ENCODE assay signal across 18 cellular contexts in genomic region chr9:12717907-12718306, GRCh38. TPM values are rescaled to one million over a fixed set of nuclear protein-coding genes. Genes with fewer than 3 reads are reported as not detected.
"Had no signal": no experiment of that assay in that cellular context is flagged by ENCODE, and none has a peak within 500 bp of the region (broad histone marks: within the 10 kb centered on the region; RNA-seq: fewer than 3 reads in every experiment).

No MANE protein-coding gene starts in this region.

- H3K27ac Mint-ChIP-seq: dendritic cell treated with granulocyte-macrophage colony-stimulating factor and Interleukin-4, amounts not matched to agents 40 ng/mL and 50 ng/mL, for 4 days; natural killer cell; progenitor cell of endocrine pancreas had no signal

- H3K4me3 Mint-ChIP-seq: dendritic cell treated with granulocyte-macrophage colony-stimulating factor and Interleukin-4, amounts not matched to agents 40 ng/mL and 50 ng/mL, for 4 days; natural killer cell; neural crest cell had no signal

- H3K27me3 ChIP-seq: foreskin keratinocyte, hepatocyte, suprapubic skin, thyroid gland, upper lobe of left lung, uterus had no signal

- H3K36me3 ChIP-seq: pancreas, suprapubic skin, thyroid gland, upper lobe of left lung, uterus had no signal

- ATAC-seq: left colon; natural killer cell; pancreas; stimulated activated naive CD8-positive, alpha-beta T cell treated with anti-CD3 and anti-CD28 coated beads, Interleukin-15, Interleukin-2, amounts not matched to agents 100 U/mL and 50 U/mL, for 24 hours had no signal

- H3K27me3 Mint-ChIP-seq: dendritic cell treated with granulocyte-macrophage colony-stimulating factor and Interleukin-4, amounts not matched to agents 40 ng/mL and 50 ng/mL, for 4 days; progenitor cell of endocrine pancreas had no signal

- H3K9me3 Mint-ChIP-seq: dendritic cell treated with granulocyte-macrophage colony-stimulating factor and Interleukin-4, amounts not matched to agents 40 ng/mL and 50 ng/mL, for 4 days; neural crest cell had no signal

- H3K4me1 Mint-ChIP-seq: natural killer cell had no signal

- H3K4me3 ChIP-seq: hepatocyte, lung, pancreas, suprapubic skin, thyroid gland, upper lobe of left lung, uterus had no signal

- DNase-seq: erythroblast; kidney; left colon; natural killer cell; pancreas; small intestine; stimulated activated CD4-positive, alpha-beta T cell treated with anti-CD3 and anti-CD28 coated beads, Interleukin-2, amount 100 ng/mL, for 48 hours; stimulated activated naive CD8-positive, alpha-beta T cell treated with anti-CD3 and anti-CD28 coated beads, Interleukin-15, Interleukin-2, amounts not matched to agents 100 U/mL and 50 U/mL, for 24 hours; thyroid gland; uterus had no signal

- H3K27ac ChIP-seq: foreskin keratinocyte, hepatocyte, pancreas, suprapubic skin, thyroid gland, upper lobe of left lung, uterus had no signal

- H3K4me1 ChIP-seq: pancreas, thyroid gland, upper lobe of left lung, uterus had no signal

- H3K36me3 Mint-ChIP-seq: natural killer cell had no signal

- H3K9me3 ChIP-seq: pancreas, suprapubic skin, thyroid gland, upper lobe of left lung, uterus had no signal

- H3K79me2 ChIP-seq: hepatocyte had no signal

RNA-seq across cellular contexts. Expression of gene TYRP1, which starts 24.7 kb away (rescaled TPM):
- total RNA-seq: natural killer cell, neural crest cell, progenitor cell of endocrine pancreas had no signal

RNA-seq across cellular contexts. Expression of gene LURAP1L, which starts 56.9 kb away (rescaled TPM):
- total RNA-seq: natural killer cell had no signal
